Comparison of ENCODE assay signal across 1 cellular context in genomic region chr5:77077821-77078176, GRCh38.
TF ChIP-seq lines count a peak whose summit lies in the region.

No MANE protein-coding gene starts in this region.

TF ChIP-seq in GM12878, 131 proteins besides CTCF, POLR2A, EP300 and RAD21 (continued from another document):
- no peak for TF ChIP-seq PBX3 (IDR thresholded peaks at IDR 0.05; ENCODE audit: insufficient replicate concordance, low read depth, low read length)
- no peak for TF ChIP-seq DPF2 (IDR thresholded peaks at IDR 0.05)
- TF ChIP-seq PKNOX1 (IDR thresholded peaks at IDR 0.05): no peak
- TF ChIP-seq BACH1 (IDR thresholded peaks at IDR 0.05; ENCODE audit: borderline replicate concordance): no peak
- TF ChIP-seq GATAD2B (conservative IDR thresholded peaks at IDR 0.05; ENCODE audit: low read depth): 0 out of 2 replicates have a peak, but pooled peaks have one; percentile 0
- no peak for TF ChIP-seq TBL1XR1 (IDR thresholded peaks at IDR 0.05; ENCODE audit: low read depth, low read length)
- no peak for TF ChIP-seq KLF5 (IDR thresholded peaks at IDR 0.05; ENCODE audit: partially characterized antibody)
- no peak for TF ChIP-seq TAF1 (IDR thresholded peaks at IDR 0.05; ENCODE audit: borderline replicate concordance, low read depth, low read length)
- no peak for TF ChIP-seq SIX5 (IDR thresholded peaks at IDR 0.05; ENCODE audit: low read depth, low read length, severe bottlenecking)
- no peak for TF ChIP-seq YY1 (IDR thresholded peaks at IDR 0.05; ENCODE audit: low read depth, low read length)
- no peak for TF ChIP-seq SREBF2 (IDR thresholded peaks at IDR 0.05; ENCODE audit: low read length)
- no peak for TF ChIP-seq JUNB (IDR thresholded peaks at IDR 0.05)
- TF ChIP-seq ZNF207 (IDR thresholded peaks at IDR 0.05; ENCODE audit: borderline replicate concordance): 0 out of 2 replicates have a peak, but pooled peaks have one; percentile 4
- TF ChIP-seq FOXK2 (IDR thresholded peaks at IDR 0.05): no peak
